In the genomic region with DNA sequence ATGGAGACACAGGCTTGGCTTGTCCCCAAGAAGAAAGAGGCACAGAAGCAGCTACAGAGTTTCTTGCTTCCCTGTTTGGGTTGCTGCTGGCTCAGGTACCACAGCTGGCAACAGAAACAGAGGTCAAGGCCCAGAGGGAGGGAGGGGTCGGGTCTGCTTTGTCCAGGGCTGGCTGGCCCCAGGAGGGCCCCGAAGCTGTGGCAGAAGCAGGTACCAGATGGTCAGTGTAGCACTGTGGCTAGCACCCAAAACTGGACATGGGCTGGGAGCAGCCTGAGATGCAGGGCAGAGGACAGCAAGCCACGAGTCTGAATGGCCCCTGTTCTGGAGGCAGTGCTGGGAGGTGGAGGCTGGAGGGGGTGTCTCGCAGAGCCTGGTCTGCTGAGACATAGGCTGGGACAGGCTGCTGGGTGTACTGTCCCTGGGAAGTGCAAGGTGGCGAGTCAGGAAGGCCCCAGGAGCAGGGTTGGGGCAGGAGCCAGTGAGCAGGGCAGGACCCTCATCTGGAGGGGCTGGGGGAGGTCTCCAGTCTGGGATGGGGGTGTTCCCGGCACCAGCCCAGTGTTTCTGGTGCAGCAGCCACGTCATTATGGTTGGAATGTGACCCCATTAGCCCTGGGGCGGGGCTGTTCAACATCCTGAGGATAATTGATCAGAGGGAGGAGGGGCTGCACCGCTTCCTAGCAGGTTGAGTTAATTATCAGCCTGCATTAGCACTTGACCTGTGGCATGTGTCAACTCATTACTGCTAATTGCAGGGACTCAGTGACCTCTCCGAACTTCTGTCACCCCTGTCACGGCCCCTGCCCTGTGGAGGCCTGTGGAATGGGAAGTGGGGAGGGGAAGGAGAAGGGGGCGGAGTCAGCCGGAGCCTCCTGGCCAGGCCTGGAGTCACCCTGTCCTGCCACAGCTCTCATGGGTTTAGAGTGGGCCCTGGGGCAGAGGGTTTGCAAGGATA, we compare ENCODE assay signal across 9 cellular contexts. TPM values are rescaled to one million over a fixed set of nuclear protein-coding genes. Genes with fewer than 3 reads are reported as not detected.
DNase-seq lines count a peak whose midpoint lies in the region; ATAC-seq and TF ChIP-seq lines count a peak whose summit lies in the region.
"Had no signal": no experiment of that assay in that cellular context is flagged by ENCODE, and none has a peak within 500 bp of the region (broad histone marks: within the 10 kb centered on the region; RNA-seq: fewer than 3 reads in every experiment).

No MANE protein-coding gene starts in this region.

- 0 out of 2 replicates have a peak, but pooled peaks cover 3% of the 10 kb centered on the region for H3K79me2 ChIP-seq in Karpas-422 (ENCODE audit: low read length)

- H3K27me3 ChIP-seq in iPS-15b (ENCODE audit: control insufficient read depth, insufficient read depth, low read length) (no peaks in the 10 kb centered on the region), testis (no peaks in the 10 kb centered on the region), transverse colon (no peaks in the 10 kb centered on the region), Karpas-422 (ENCODE audit: low read length) (no peaks in the 10 kb centered on the region)
- H3K27me3 ChIP-seq: neutrophil had no signal

- H3K4me1 Mint-ChIP-seq in HFFc6 (ENCODE audit: low read depth) (peaks cover 27% of the 10 kb centered on the region), WTC11 (peaks cover 33% of the 10 kb centered on the region)

- no peak overlapping the region for H3K4me3 Mint-ChIP-seq in HFFc6
- no peak overlapping the region for H3K4me3 Mint-ChIP-seq in WTC11

- peaks cover 6% of the 10 kb centered on the region for H3K4me1 ChIP-seq in iPS-15b (ENCODE audit: control insufficient read depth, insufficient read depth, low read length)
- H3K4me1 ChIP-seq in testis = peaks cover 19% of the 10 kb centered on the region
- H3K4me1 ChIP-seq in transverse colon = peaks cover 9 to 30% (median 17%) of the 10 kb centered on the region in 4 donors
- H3K4me1 ChIP-seq in Karpas-422 (ENCODE audit: low read length) = peaks cover 16% of the 10 kb centered on the region

- H3K9ac ChIP-seq in iPS-15b (ENCODE audit: low read depth, low read length) (peak overlapping the region; percentile 41), Karpas-422 (ENCODE audit: low read length) (no peak overlapping the region)

- H3K4me3 ChIP-seq in iPS-15b (ENCODE audit: low read depth, low read length) (no peak overlapping the region), testis (no peak overlapping the region), transverse colon (no peak overlapping the region), Karpas-422 (ENCODE audit: low read length) (no peak overlapping the region)

- peak; percentile 57 for ATAC-seq in WTC11

- H3K27ac Mint-ChIP-seq in HFFc6 (peak overlapping the region; percentile 62; the same call in 1 of the 2 replicates), WTC11 (peak overlapping the region; percentile 92)

- no peak overlapping the region for H3K27ac ChIP-seq in testis
- peak overlapping the region in 1 of 4 donors; percentile 24 for H3K27ac ChIP-seq in transverse colon
- H3K27ac ChIP-seq in Karpas-422 (ENCODE audit: low read length) = no peak overlapping the region
- H3K27ac ChIP-seq: neutrophil had no signal

- intact Hi-C loops in testis (cut with DNase I; ENCODE audit: low total_unique reads) (no loop called here), transverse colon (cut with DNase I; ENCODE audit: low total_unique reads) (no loop called here)

- H4K20me1 ChIP-seq in Karpas-422 (ENCODE audit: insufficient read depth, low read depth, low read length) = peaks cover 4% of the 10 kb centered on the region; the same call in 1 of the 2 replicates

- no peak for TF ChIP-seq EP300 in transverse colon (IDR thresholded peaks at IDR 0.05; ENCODE audit: low read depth)

- H2AFZ ChIP-seq in Karpas-422 (ENCODE audit: low read length) = no peak overlapping the region

- H3K4me2 ChIP-seq in Karpas-422 (ENCODE audit: low read depth, low read length, poor library complexity, severe bottlenecking) = no peak overlapping the region

- H3K36me3 ChIP-seq in iPS-15b (ENCODE audit: control insufficient read depth, insufficient read depth, low read length) (no peaks in the 10 kb centered on the region), testis (ENCODE audit: low read depth, missing control alignments) (no peaks in the 10 kb centered on the region), transverse colon (no peaks in the 10 kb centered on the region), Karpas-422 (ENCODE audit: insufficient read depth, low read length) (no peaks in the 10 kb centered on the region)
- H3K36me3 ChIP-seq: neutrophil had no signal

- POLR2A ChIA-PET in WTC11 (lab: Charles Lee) = no interaction called here

- H3K36me3 Mint-ChIP-seq in HFFc6 (ENCODE audit: low read depth) = no peaks in the 10 kb centered on the region
- no peaks in the 10 kb centered on the region for H3K36me3 Mint-ChIP-seq in WTC11

- DNase-seq in HFFc6 (peak; percentile 11), WTC11 (ENCODE audit: low spot score) (peak; percentile 61), testis (peak; percentile 21), KG1 (lab: John Stamatoyannopoulos, UW) (no peak), transverse colon (no peak), erythroblast (lab: John Stamatoyannopoulos, UW) (no peak), Karpas-422 (no peak)

- CTCF ChIA-PET in WTC11 (lab: Charles Lee) = interaction anchor here (0.6 to 5.2 kb wide), 8 partner anchors 10 to 445 kb away, joined by 3 to 47 read pairs (median 3); no protein-coding TSS in a partner anchor

- H3K9me3 Mint-ChIP-seq in HFFc6 (no peaks in the 10 kb centered on the region), WTC11 (no peaks in the 10 kb centered on the region)

- TF ChIP-seq POLR2A in testis (IDR thresholded peaks at IDR 0.05) (no peak), transverse colon (IDR thresholded peaks at IDR 0.05) (no peak), erythroblast (IDR thresholded peaks at IDR 0.05; ENCODE audit: low read length) (no peak)

- WGBS in testis, 2 donors = 52 to 72% methylated on average over 8 to 13 of the region's 13 CpGs
- 66% methylated on average over 13 of the region's 13 CpGs; no CpG with 5 or more reads in 1 of the 2 donors for WGBS in transverse colon (ENCODE audit: low coverage in 1 of 2), 2 donors

- in situ Hi-C loops in transverse colon (cut with MboI; ENCODE audit: low pct_ligation_motif_present in 1 of 4, low pct_unique_long_range_greater_than_20kb in 1 of 4, low sequenced_read_pairs in 3 of 4) = no loop called here

- peaks cover 8% of the 10 kb centered on the region for H3K27me3 Mint-ChIP-seq in HFFc6 (ENCODE audit: insufficient read depth)
- H3K27me3 Mint-ChIP-seq in WTC11 (ENCODE audit: low read depth) = no peaks in the 10 kb centered on the region

- TF ChIP-seq CTCF in HFFc6 (IDR thresholded peaks at IDR 0.05) (no peak), WTC11 (IDR thresholded peaks at IDR 0.05) (no peak), testis (IDR thresholded peaks at IDR 0.05) (no peak), transverse colon (IDR thresholded peaks at IDR 0.05) (no peak)

- no peaks in the 10 kb centered on the region for H3K9me3 ChIP-seq in iPS-15b (ENCODE audit: control insufficient read depth, insufficient read depth, low read length)
- no peaks in the 10 kb centered on the region for H3K9me3 ChIP-seq in testis
- H3K9me3 ChIP-seq in transverse colon = no peaks in the 10 kb centered on the region
- H3K9me3 ChIP-seq in Karpas-422 (ENCODE audit: low read length) = no peaks in the 10 kb centered on the region
- H3K9me3 ChIP-seq: neutrophil had no signal

- no peaks in the 10 kb centered on the region for H3K9me2 ChIP-seq in Karpas-422 (replicated peaks; ENCODE audit: insufficient read depth, low read length)

TF ChIP-seq in WTC11, 78 proteins besides CTCF, POLR2A, EP300 and RAD21 (continues in another document):
- TF ChIP-seq ATF2 (CRISPR knock-in tag; IDR thresholded peaks at IDR 0.05; ENCODE audit: borderline replicate concordance, low read depth) (no peak), MLX (CRISPR knock-in tag; IDR thresholded peaks at IDR 0.05) (no peak), ZNF416 (CRISPR knock-in tag; IDR thresholded peaks at IDR 0.05) (no peak), NFYB (CRISPR knock-in tag; conservative IDR thresholded peaks at IDR 0.05; ENCODE audit: low read depth) (no peak)

RNA-seq across cellular contexts. Expression of gene CCDC188, which starts 52.6 kb away (rescaled TPM):
- 1 to 10 TPM in 4 of 6 experiments, under 1 TPM in 1, not detected in 1; 0.54 to 3.9 (median 2.8) TPM for total RNA-seq in HFFc6 (2021; fragmentation: NEBNext Ultra II Directional; extraction: Animal tissue kit (Norgen Biotek cat#: 25700))
- total RNA-seq in WTC11 (2021) (not detected in 3 replicates), testis (10 to 100 TPM; 12.2 to 33.1 TPM), transverse colon (under 1 TPM in 1 of 4 donors, not detected in 3; 0.41 TPM)
- 46.5 TPM for polyA plus RNA-seq in testis (ENCODE audit: insufficient read depth, low read depth, low replicate concordance)
- not detected in 2 replicates for total RNA-seq in Karpas-422 (2014; rRNA removed; shearing (Covaris generic); ENCODE audit: low replicate concordance)

Comparison
In these comparisons a context has a peak if more than half of its experiments do, and no peak if none do; other contexts are left out.
1. DNase-seq: peak in HFFc6 (single experiment), WTC11 (single experiment) and testis (single experiment); none in KG1 (single experiment), transverse colon (single experiment), erythroblast (0 of 2) and Karpas-422 (single experiment).